Comparison of ENCODE assay signal across 8 cellular contexts in genomic region chr12:121795029-121795977, GRCh38. TPM values are rescaled to one million over a fixed set of nuclear protein-coding genes. Genes with fewer than 3 reads are reported as not detected.
DNase-seq lines count a peak whose midpoint lies in the region; ATAC-seq lines count a peak whose summit lies in the region.

No MANE protein-coding gene starts in this region.

- no peak overlapping the region for H3K9ac ChIP-seq in NT2/D1 (ENCODE audit: insufficient read length, low read depth)
- H3K9ac ChIP-seq in muscle layer of colon (ENCODE audit: low read length): peak overlapping the region; percentile 38

- H3K4me1 Mint-ChIP-seq in activated T-cell treated with anti-CD3 and anti-CD28 coated beads, Interleukin-2, amount 50 U/mL, for 4 hours (ENCODE audit: low read depth): peaks cover 57% of the 10 kb centered on the region

- no peaks in the 10 kb centered on the region for H3K27me3 Mint-ChIP-seq in activated T-cell treated with anti-CD3 and anti-CD28 coated beads, Interleukin-2, amount 50 U/mL, for 4 hours (ENCODE audit: low read depth)

- H3K36me3 ChIP-seq in NT2/D1 (ENCODE audit: insufficient read depth, insufficient read length, low read length): peaks cover 47% of the 10 kb centered on the region
- peaks cover 0 to 10% of the 10 kb centered on the region in 2 donors for H3K36me3 ChIP-seq in esophagus (ENCODE audit: control insufficient read depth in 2 of 2, insufficient read depth in 2 of 2, low read length in 1 of 2)
- peaks cover 17% of the 10 kb centered on the region for H3K36me3 ChIP-seq in muscle layer of colon (ENCODE audit: insufficient read depth, low read length)

- H3K9me3 Mint-ChIP-seq in activated T-cell treated with anti-CD3 and anti-CD28 coated beads, Interleukin-2, amount 50 U/mL, for 4 hours: no peaks in the 10 kb centered on the region

- H3K9me3 ChIP-seq in NT2/D1 (ENCODE audit: insufficient read depth, low read length) (no peaks in the 10 kb centered on the region), esophagus (ENCODE audit: control insufficient read depth in 2 of 2, insufficient read depth in 1 of 2, low read depth in 1 of 2, low read length in 1 of 2) (no peaks in the 10 kb centered on the region), muscle layer of colon (ENCODE audit: low read length) (no peaks in the 10 kb centered on the region)

- H3K4me1 ChIP-seq in NT2/D1 (ENCODE audit: insufficient read depth, insufficient read length): peaks cover 40% of the 10 kb centered on the region
- peaks cover 2 to 36% of the 10 kb centered on the region in 2 donors for H3K4me1 ChIP-seq in esophagus (ENCODE audit: control insufficient read depth in 2 of 2, insufficient read depth in 2 of 2, low read length in 1 of 2)
- H3K4me1 ChIP-seq in muscle layer of colon (ENCODE audit: insufficient read depth, low read length): peaks cover 56% of the 10 kb centered on the region

- H3K36me3 Mint-ChIP-seq in activated T-cell treated with anti-CD3 and anti-CD28 coated beads, Interleukin-2, amount 50 U/mL, for 4 hours (ENCODE audit: insufficient read depth): peaks cover 22% of the 10 kb centered on the region

- ATAC-seq in HG03432 (IDR thresholded peaks at IDR 0.05; ENCODE audit: unreplicated experiment): peak; percentile 12
- peak; percentile 8 to 13 for ATAC-seq in activated T-cell treated with anti-CD3 and anti-CD28 coated beads, Interleukin-2, amount 50 U/mL, for 4 hours
- no peak for ATAC-seq in stimulated activated naive CD8-positive, alpha-beta T cell treated with anti-CD3 and anti-CD28 coated beads, Interleukin-15, Interleukin-2, amounts not matched to agents 100 U/mL and 50 U/mL, for 24 hours
- ATAC-seq in HG03354 (IDR thresholded peaks at IDR 0.05; ENCODE audit: poor library complexity, severe bottlenecking, unreplicated experiment): no peak

- 31 to 34% methylated on average over 15 of the region's 15 CpGs for WGBS in esophagus, 2 donors

- H3K4me3 Mint-ChIP-seq in activated T-cell treated with anti-CD3 and anti-CD28 coated beads, Interleukin-2, amount 50 U/mL, for 4 hours: peak overlapping the region; percentile 94

- H3K27me3 ChIP-seq in NT2/D1 (ENCODE audit: insufficient read depth, insufficient read length): no peaks in the 10 kb centered on the region
- H3K27me3 ChIP-seq in esophagus (ENCODE audit: control insufficient read depth in 1 of 2, insufficient read depth in 2 of 2, low read length in 2 of 2): no peaks in the 10 kb centered on the region
- no peaks in the 10 kb centered on the region for H3K27me3 ChIP-seq in muscle layer of colon (ENCODE audit: control insufficient read depth in 1 of 2, insufficient read depth in 2 of 2, low read length in 2 of 2)

- H3K4me3 ChIP-seq in NT2/D1 (ENCODE audit: insufficient read length, low read depth) (no peak overlapping the region), esophagus (ENCODE audit: low read depth in 1 of 2, low read length in 2 of 2) (peak overlapping the region in 1 of 2 donors; percentile 12), muscle layer of colon (ENCODE audit: low read depth in 1 of 2, low read length in 2 of 2) (peak overlapping the region in 1 of 2 donors; percentile 51)

- H3K27ac ChIP-seq in esophagus (ENCODE audit: low read depth in 2 of 2, low read length in 1 of 2): peak overlapping the region; percentile 84 to 86
- peak overlapping the region; percentile 85 for H3K27ac ChIP-seq in muscle layer of colon (ENCODE audit: low read depth, low read length)

- peak; percentile 88 for DNase-seq in DMS53 (lab: John Stamatoyannopoulos, UW)
- DNase-seq in NT2/D1 (ENCODE audit: low read depth, low spot score): peak; percentile 87
- peak; percentile 86 for DNase-seq in activated T-cell treated with anti-CD3 and anti-CD28 coated beads, Interleukin-2, amount 50 U/mL, for 4 hours
- DNase-seq in stimulated activated naive CD8-positive, alpha-beta T cell treated with anti-CD3 and anti-CD28 coated beads, Interleukin-15, Interleukin-2, amounts not matched to agents 100 U/mL and 50 U/mL, for 24 hours: peak; percentile 89

RNA-seq across cellular contexts. Expression of gene RHOF, which starts 1.8 kb away (rescaled TPM):
- total RNA-seq in activated T-cell treated with anti-CD3 and anti-CD28 coated beads, Interleukin-2, amount 50 U/mL, for 4 hours: 10 to 100 TPM; 80.7 to 94.6 (median 85.8) TPM
- polyA plus RNA-seq in esophagus: 1 to 10 TPM; 5.8 to 6.4 TPM

RNA-seq across cellular contexts. Expression of gene SETD1B, which starts 8.5 kb away (rescaled TPM):
- 10 to 100 TPM; 30.4 to 32.7 (median 31.7) TPM for total RNA-seq in activated T-cell treated with anti-CD3 and anti-CD28 coated beads, Interleukin-2, amount 50 U/mL, for 4 hours
- polyA plus RNA-seq in esophagus: 10 to 100 TPM in 1 of 2 donors, 1 to 10 TPM in 1; 7.7 to 12.8 TPM

Comparison
In these comparisons a context has a peak if more than half of its experiments do, and no peak if none do; other contexts are left out.
1. ATAC-seq: peak in HG03432 (single experiment) and activated T-cell treated with anti-CD3 and anti-CD28 coated beads, Interleukin-2, amount 50 U/mL, for 4 hours (2 of 2); none in stimulated activated naive CD8-positive, alpha-beta T cell treated with anti-CD3 and anti-CD28 coated beads, Interleukin-15, Interleukin-2, amounts not matched to agents 100 U/mL and 50 U/mL, for 24 hours (single experiment) and HG03354 (single experiment).
2. Peak in every context shown above with its lines, with median percentiles within 50 percentile points of each other: DNase-seq.